Comparison of ENCODE assay signal across 1 cellular context in genomic region chr17:2373179-2373578, GRCh38.
A peak's percentile ranks its signal among the peaks of the same experiment; 100 is the strongest.
TF ChIP-seq lines count a peak whose summit lies in the region.

No MANE protein-coding gene starts in this region.

TF ChIP-seq in HepG2, 621 proteins besides CTCF, POLR2A, EP300 and RAD21:
- TF ChIP-seq AGO2 (optimal IDR thresholded peaks at IDR 0.05; ENCODE audit: low read depth, low read length) = peak; percentile 65
- TF ChIP-seq ZNF761 (CRISPR knock-in tag; conservative IDR thresholded peaks at IDR 0.05) = no peak
- no peak for TF ChIP-seq ZNF629 (CRISPR knock-in tag; conservative IDR thresholded peaks at IDR 0.05)
